In the genomic region with DNA sequence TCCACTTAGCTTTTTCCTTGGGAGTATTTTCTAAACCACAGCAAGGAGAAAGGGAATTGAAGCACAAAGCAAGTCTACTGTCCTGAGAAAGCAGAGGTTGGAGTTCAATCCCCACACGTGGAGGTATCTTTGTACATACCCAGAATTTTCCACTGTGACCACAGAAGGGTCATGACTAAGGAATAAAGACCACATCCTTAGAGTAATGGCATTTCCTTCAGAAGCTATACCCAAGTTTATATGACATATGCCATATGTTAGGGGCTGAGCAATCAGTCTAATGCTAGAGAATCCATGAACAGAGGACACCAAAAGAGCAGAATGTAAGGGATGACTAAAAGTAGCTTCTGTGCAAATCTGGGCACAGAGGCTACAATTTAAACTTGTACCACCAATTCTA, we compare ENCODE assay signal across 19 cellular contexts. TPM values are rescaled to one million over a fixed set of nuclear protein-coding genes. Genes with fewer than 3 reads are reported as not detected.
A peak's percentile ranks its signal among the peaks of the same experiment; 100 is the strongest.
DNase-seq lines count a peak whose midpoint lies in the region; FAIRE-seq and TF ChIP-seq lines count a peak whose summit lies in the region.
"Had no signal": no experiment of that assay in that cellular context is flagged by ENCODE, and none has a peak within 500 bp of the region (broad histone marks: within the 10 kb centered on the region; RNA-seq: fewer than 3 reads in every experiment).

No MANE protein-coding gene starts in this region.

- WGBS in hepatocyte (ENCODE audit: low lambda C conversion rate, missing lambda C conversion rate): 84% methylated on average over 1 of the region's 1 CpG

- H3K4me3 ChIP-seq in AG04450 (ENCODE audit: low read depth, low read length) (no peak overlapping the region), foreskin fibroblast (ENCODE audit: low read depth in 1 of 2, low read length in 2 of 2) (no peak overlapping the region), hepatocyte (no peak overlapping the region)
- H3K4me3 ChIP-seq: BLaER1, mucosa of descending colon, tibial artery had no signal

- H3K9me3 ChIP-seq in AG04450 (ENCODE audit: control insufficient read depth, insufficient read depth, low read length) (no peaks in the 10 kb centered on the region), hepatocyte (ENCODE audit: low read depth) (no peaks in the 10 kb centered on the region)
- H3K9me3 ChIP-seq: BLaER1, mucosa of descending colon, tibial artery had no signal

- POLR2A ChIA-PET in AG04450 (lab: Yijun Ruan, JAX): interaction anchor here (0.6 kb wide), 1 partner anchor 22 kb away, joined by 3 read pairs; no protein-coding TSS in a partner anchor
- POLR2A ChIA-PET in GM10248 (lab: Yijun Ruan, JAX): no interaction called here

- no peak overlapping the region for H3K4me2 ChIP-seq in hepatocyte
- H3K4me2 ChIP-seq: BLaER1 had no signal

- no peaks in the 10 kb centered on the region for H3K36me3 ChIP-seq in hepatocyte (replicated peaks; ENCODE audit: insufficient read depth, low read depth)

- H3K4me1 ChIP-seq in hepatocyte (ENCODE audit: insufficient read depth): no peaks in the 10 kb centered on the region
- H3K4me1 ChIP-seq: BLaER1 had no signal

- no peak overlapping the region for H3K27ac ChIP-seq in AG04450 (ENCODE audit: low read depth, low read length)
- no peak overlapping the region for H3K27ac ChIP-seq in hepatocyte
- H3K27ac ChIP-seq: BLaER1, RWPE1, tibial artery had no signal

- no peaks in the 10 kb centered on the region for H4K20me1 ChIP-seq in hepatocyte (ENCODE audit: insufficient read depth, poor library complexity, severe bottlenecking)

- no peak for TF ChIP-seq CTCF in AG04450 (IDR thresholded peaks at IDR 0.05; ENCODE audit: low read depth, low read length)
- no peak for TF ChIP-seq CTCF in foreskin fibroblast (IDR thresholded peaks at IDR 0.05; ENCODE audit: low read depth, low read length)
- TF ChIP-seq CTCF in D721Med (IDR thresholded peaks at IDR 0.05; ENCODE audit: insufficient read depth, missing control alignments): no peak
- TF ChIP-seq CTCF in hepatocyte (IDR thresholded peaks at IDR 0.05; ENCODE audit: poor library complexity): no peak
- TF ChIP-seq CTCF in GM10248 (IDR thresholded peaks at IDR 0.05; ENCODE audit: control extremely low read depth, extremely low read depth, low read depth, missing control alignments): no peak

- DNase-seq in AG04450 (ENCODE audit: low read depth, low spot score): peak; percentile 37
- peak; percentile 71 for DNase-seq in H4 (ENCODE audit: low spot score)
- DNase-seq in SW 1271 (lab: John Stamatoyannopoulos, UW): peak; percentile 7 to 15
- DNase-seq in foreskin fibroblast: peak; percentile 55 to 56
- no peak for DNase-seq in D721Med (ENCODE audit: insufficient read length, low spot score)
- no peak for DNase-seq in hepatocyte (ENCODE audit: low spot score)
- DNase-seq in GM10248 (ENCODE audit: extremely low spot score): no peak
- no peak for DNase-seq in stimulated activated CD4-positive, alpha-beta T cell treated with anti-CD3 and anti-CD28 coated beads, Interleukin-1b, Interleukin-23, amount 100 ng/mL, for 48 hours
- DNase-seq: activated CD4-positive, alpha-beta memory T cell treated with anti-CD3 and anti-CD28 coated beads for 36 hours; activated naive CD4-positive, alpha-beta T cell treated with Interleukin-2 at 50 U/mL for 16 hours; cerebellar nuclear complex; glutamatergic neuron; mucosa of descending colon; NCI-H1694; NCI-H526 treated with DMSO at 0.1 percent for 48 hours; T-helper 17 cell; tibial artery had no signal

- no peaks in the 10 kb centered on the region for H3K9me2 ChIP-seq in hepatocyte (replicated peaks; ENCODE audit: insufficient read depth)

- CTCF ChIA-PET in AG04450 (lab: Charles Lee) (interaction anchor here (0.6 to 1.6 kb wide), 2 partner anchors 22 to 189 kb away, joined by 3 to 8 read pairs; no protein-coding TSS in a partner anchor), GM10248 (lab: Yijun Ruan, JAX) (interaction anchor here (1.2 to 2.5 kb wide), 5 partner anchors 8 to 22 kb away, joined by 3 to 9 read pairs (median 4); no protein-coding TSS in a partner anchor)

- peaks cover 21% of the 10 kb centered on the region for H3K79me2 ChIP-seq in hepatocyte

- FAIRE-seq in D721Med (lab: Jason Lieb, UNC): no peak

- no peak overlapping the region for H2AFZ ChIP-seq in hepatocyte

- H3K27me3 ChIP-seq in AG04450 (ENCODE audit: control insufficient read depth, insufficient read depth, low read length): no peaks in the 10 kb centered on the region
- H3K27me3 ChIP-seq in hepatocyte: no peaks in the 10 kb centered on the region
- H3K27me3 ChIP-seq: BLaER1, tibial artery had no signal

RNA-seq across cellular contexts. Expression of a gene that starts 46.4 kb away (rescaled TPM):
- polyA plus RNA-seq in AG04450 (2011; rRNA removed) (35.7 and 53.9 TPM in 2 replicates), hepatocyte (35.1 and 35.4 TPM in 2 replicates)
- 12.6 and 27.5 TPM in 2 replicates for polyA minus RNA-seq in AG04450 (2011; rRNA and poly(A)+ RNA removed)
- total RNA-seq in H4 (2014; rRNA removed; shearing (Covaris generic)): 42.5 and 43.1 TPM in 2 replicates
- 42.8 and 45.7 TPM in 2 replicates for total RNA-seq in hepatocyte

Comparison
In these comparisons a context has a peak if more than half of its experiments do, and no peak if none do; other contexts are left out.
1. DNase-seq: peak in AG04450 (single experiment), H4 (single experiment), SW 1271 (2 of 2) and foreskin fibroblast (2 of 2); none in D721Med (single experiment), hepatocyte (single experiment), GM10248 (single experiment) and stimulated activated CD4-positive, alpha-beta T cell treated with anti-CD3 and anti-CD28 coated beads, Interleukin-1b, Interleukin-23, amount 100 ng/mL, for 48 hours (single experiment).